Comparison of ENCODE assay signal across 1 cellular context in the genomic region with DNA sequence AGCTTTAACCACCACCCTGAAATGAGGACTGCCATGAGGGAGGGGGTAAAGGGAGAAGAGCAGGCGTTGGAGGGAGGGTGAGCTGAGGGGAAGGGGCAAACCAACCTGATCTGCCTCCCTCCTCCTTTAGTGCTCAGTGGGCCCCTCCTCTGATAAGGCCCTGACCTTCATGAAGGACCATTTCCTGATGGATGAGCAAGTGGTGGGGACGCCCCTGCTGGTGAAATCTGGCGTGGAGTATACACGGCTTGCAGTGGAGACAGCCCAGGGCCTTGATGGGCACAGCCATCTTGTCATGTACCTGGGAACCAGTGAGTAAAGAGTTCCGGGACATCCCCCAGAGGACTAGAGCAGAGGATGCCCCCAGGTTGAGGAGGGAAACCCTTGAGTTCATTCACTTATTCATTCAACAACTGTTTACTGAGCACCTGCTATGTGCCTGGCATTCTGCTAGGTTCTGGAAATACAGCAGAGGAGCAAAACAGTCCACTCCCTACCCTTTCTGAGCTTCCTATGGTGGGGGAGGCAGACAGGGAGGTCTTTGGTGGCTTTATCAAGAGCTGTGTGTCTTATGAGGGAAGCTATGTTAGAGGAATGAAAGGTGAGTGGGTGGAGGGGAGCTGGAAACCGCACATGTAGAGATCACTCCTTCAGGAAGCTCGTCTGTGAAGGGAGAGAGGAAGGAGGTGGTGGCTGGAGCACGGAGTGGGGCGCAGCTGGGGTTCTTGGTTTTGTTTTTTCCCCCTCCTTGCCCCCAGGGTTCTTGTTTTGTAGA.
TF ChIP-seq lines count a peak whose summit lies in the region.

No MANE protein-coding gene starts in this region.

TF ChIP-seq in WTC11, 78 proteins besides CTCF, POLR2A, EP300 and RAD21 (continued from another document):
- TF ChIP-seq, protein P1, sequence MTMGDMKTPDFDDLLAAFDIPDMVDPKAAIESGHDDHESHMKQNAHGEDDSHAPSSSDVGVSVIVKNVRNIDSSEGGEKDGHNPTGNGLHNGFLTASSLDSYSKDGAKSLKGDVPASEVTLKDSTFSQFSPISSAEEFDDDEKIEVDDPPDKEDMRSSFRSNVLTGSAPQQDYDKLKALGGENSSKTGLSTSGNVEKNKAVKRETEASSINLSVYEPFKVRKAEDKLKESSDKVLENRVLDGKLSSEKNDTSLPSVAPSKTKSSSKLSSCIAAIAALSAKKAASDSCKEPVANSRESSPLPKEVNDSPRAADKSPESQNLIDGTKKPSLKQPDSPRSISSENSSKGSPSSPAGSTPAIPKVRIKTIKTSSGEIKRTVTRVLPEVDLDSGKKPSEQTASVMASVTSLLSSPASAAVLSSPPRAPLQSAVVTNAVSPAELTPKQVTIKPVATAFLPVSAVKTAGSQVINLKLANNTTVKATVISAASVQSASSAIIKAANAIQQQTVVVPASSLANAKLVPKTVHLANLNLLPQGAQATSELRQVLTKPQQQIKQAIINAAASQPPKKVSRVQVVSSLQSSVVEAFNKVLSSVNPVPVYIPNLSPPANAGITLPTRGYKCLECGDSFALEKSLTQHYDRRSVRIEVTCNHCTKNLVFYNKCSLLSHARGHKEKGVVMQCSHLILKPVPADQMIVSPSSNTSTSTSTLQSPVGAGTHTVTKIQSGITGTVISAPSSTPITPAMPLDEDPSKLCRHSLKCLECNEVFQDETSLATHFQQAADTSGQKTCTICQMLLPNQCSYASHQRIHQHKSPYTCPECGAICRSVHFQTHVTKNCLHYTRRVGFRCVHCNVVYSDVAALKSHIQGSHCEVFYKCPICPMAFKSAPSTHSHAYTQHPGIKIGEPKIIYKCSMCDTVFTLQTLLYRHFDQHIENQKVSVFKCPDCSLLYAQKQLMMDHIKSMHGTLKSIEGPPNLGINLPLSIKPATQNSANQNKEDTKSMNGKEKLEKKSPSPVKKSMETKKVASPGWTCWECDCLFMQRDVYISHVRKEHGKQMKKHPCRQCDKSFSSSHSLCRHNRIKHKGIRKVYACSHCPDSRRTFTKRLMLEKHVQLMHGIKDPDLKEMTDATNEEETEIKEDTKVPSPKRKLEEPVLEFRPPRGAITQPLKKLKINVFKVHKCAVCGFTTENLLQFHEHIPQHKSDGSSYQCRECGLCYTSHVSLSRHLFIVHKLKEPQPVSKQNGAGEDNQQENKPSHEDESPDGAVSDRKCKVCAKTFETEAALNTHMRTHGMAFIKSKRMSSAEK (CRISPR knock-in tag; IDR thresholded peaks at IDR 0.05; ENCODE audit: borderline replicate concordance), result no peak
- no peak for TF ChIP-seq ZSCAN18 (CRISPR knock-in tag; IDR thresholded peaks at IDR 0.05)
